ENCODE assay signal across 10 cellular contexts in the genomic region with DNA sequence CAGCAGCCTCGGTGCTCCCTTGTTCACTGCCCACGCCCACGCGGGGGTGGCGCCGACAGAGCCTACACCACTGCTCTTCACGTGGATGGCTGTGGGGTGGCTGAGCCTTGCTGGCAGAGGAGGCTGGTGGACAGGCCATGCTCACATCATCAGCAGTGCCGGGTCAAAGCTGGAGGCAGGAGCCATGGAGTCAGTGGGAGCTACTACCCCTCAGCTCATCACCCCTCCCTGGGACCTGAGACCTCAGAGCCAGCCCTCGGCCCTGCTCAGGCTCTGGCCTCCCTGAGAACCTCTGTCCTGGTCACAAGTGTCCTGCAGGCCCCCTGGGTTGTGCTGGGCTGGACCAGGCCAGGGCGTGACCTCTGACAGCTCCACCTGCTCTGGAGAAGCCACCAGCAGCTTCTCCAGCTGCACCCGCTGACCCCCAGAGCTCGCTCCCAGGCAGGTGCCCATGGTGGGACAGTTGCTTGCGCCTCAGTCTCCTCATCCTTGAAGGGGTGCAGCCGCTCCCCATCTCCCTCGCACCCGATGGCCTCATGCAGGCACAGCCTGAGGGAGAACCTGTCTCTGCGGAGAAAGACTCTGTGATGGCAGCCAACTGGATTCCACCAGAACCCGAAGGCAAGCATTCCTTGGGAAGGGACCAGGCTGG. TPM values are rescaled to one million over a fixed set of nuclear protein-coding genes. Genes with fewer than 3 reads are reported as not detected.
A peak's percentile ranks its signal among the peaks of the same experiment; 100 is the strongest.
DNase-seq lines count a peak whose midpoint lies in the region; ATAC-seq, FAIRE-seq and TF ChIP-seq lines count a peak whose summit lies in the region.
"Not testable (repeated sequence)": the region's sequence is repeated elsewhere in the genome, so short reads cannot be mapped to it uniquely, and the experiment has no call there.
"Had no signal": no experiment of that assay in that cellular context is flagged by ENCODE, and none has a peak within 500 bp of the region (broad histone marks: within the 10 kb centered on the region; RNA-seq: fewer than 3 reads in every experiment).

No MANE protein-coding gene starts in this region.

- 93 to 96% methylated on average over 7 to 18 of the region's 18 CpGs for WGBS in endodermal cell (ENCODE audit: insufficient coverage in 1 of 2, insufficient read length in 1 of 2), 2 experiments
- WGBS in lung, 2 donors, result 91 to 92% methylated on average over 18 of the region's 18 CpGs
- WGBS in spleen, 5 donors, result 76 to 97% (median 89%) methylated on average over 5 to 18 of the region's 18 CpGs

- H3K9me3 Mint-ChIP-seq in endodermal cell, result not testable (repeated sequence)

- not testable (repeated sequence) for H3K27ac Mint-ChIP-seq in endodermal cell

- H3K4me3 ChIP-seq in endodermal cell (ENCODE audit: low read length); left ventricle myocardium inferior; lung; spleen: not testable (repeated sequence)

- not testable (repeated sequence) for H3K9me3 ChIP-seq in endodermal cell (ENCODE audit: control insufficient read depth, low read length); left ventricle myocardium inferior (replicated peaks); lung (ENCODE audit: control insufficient read depth in 2 of 2, insufficient read depth in 1 of 2, low read length in 1 of 2); spleen

- H3K9ac ChIP-seq in endodermal cell (ENCODE audit: extremely low read depth, low read length, poor library complexity, severe bottlenecking), result not testable (repeated sequence)

- not testable (repeated sequence) for TF ChIP-seq POLR2A in spleen (IDR thresholded peaks at IDR 0.05)

- not testable (repeated sequence) for H3K4me1 Mint-ChIP-seq in endodermal cell

- H3K27ac ChIP-seq in endodermal cell (ENCODE audit: low read depth, low read length); lung (ENCODE audit: low read depth in 1 of 2, low read length in 1 of 2); spleen: not testable (repeated sequence)
- peak overlapping the region; percentile 68 for H3K27ac ChIP-seq in left ventricle myocardium inferior (replicated peaks)

- not testable (repeated sequence) for H3K4me3 Mint-ChIP-seq in endodermal cell

- FAIRE-seq in HTR-8/SVneo (lab: Jason Lieb, UNC), result peak; percentile 63

- peaks cover 41% of the 10 kb centered on the region for H3K27me3 Mint-ChIP-seq in endodermal cell (ENCODE audit: insufficient read depth)

- TF ChIP-seq CTCF in GM13977 (IDR thresholded peaks at IDR 0.05; ENCODE audit: extremely low read depth, insufficient read depth, missing control alignments); endodermal cell (conservative IDR thresholded peaks at IDR 0.05); left ventricle myocardium inferior (IDR thresholded peaks at IDR 0.05; ENCODE audit: borderline replicate concordance); lung (IDR thresholded peaks at IDR 0.05; ENCODE audit: control extremely low read depth, extremely low read depth); spleen (IDR thresholded peaks at IDR 0.05 in 8 of 11, conservative IDR thresholded peaks at IDR 0.05 in 3 of 11): not testable (repeated sequence)

- H3K36me3 Mint-ChIP-seq in endodermal cell (ENCODE audit: low read depth), result not testable (repeated sequence)

- H3K36me3 ChIP-seq in endodermal cell (ENCODE audit: control insufficient read depth, insufficient read depth, low read length); left ventricle myocardium inferior; lung (ENCODE audit: control insufficient read depth in 2 of 2, insufficient read depth in 2 of 2, low read length in 2 of 2); spleen: not testable (repeated sequence)

- not testable (repeated sequence) for H3K4me1 ChIP-seq in endodermal cell (ENCODE audit: control insufficient read depth, insufficient read depth, low read length); lung (ENCODE audit: control insufficient read depth in 2 of 2, insufficient read depth in 2 of 2, low read length in 2 of 2); spleen
- peaks cover 35% of the 10 kb centered on the region for H3K4me1 ChIP-seq in left ventricle myocardium inferior

- in situ Hi-C loops in GM13977 (cut with MboI; ENCODE audit: low pct_unique_long_range_greater_than_20kb, low sequenced_read_pairs, unreplicated experiment), result loop anchor here (10.0 kb wide), 1 partner anchor 90 kb away; no protein-coding TSS in a partner anchor

- DNase-seq in 8988T (peak; percentile 64), GM13977 (ENCODE audit: low spot score) (peak; percentile 28), HTR-8/SVneo (ENCODE audit: insufficient read length, low spot score) (peak; percentile 5), endodermal cell (peak; percentile 41), lung (ENCODE audit: low spot score) (peak; percentile 31), spleen (peak; percentile 68)
- peak; percentile 58 for DNase-seq in activated CD8-positive, alpha-beta memory T cell treated with anti-CD3 and anti-CD28 coated beads for 24 hours
- DNase-seq in left ventricle myocardium inferior, result not testable (repeated sequence)

- H3K27me3 ChIP-seq in endodermal cell (ENCODE audit: control insufficient read depth, insufficient read depth, low read length, poor library complexity, severe bottlenecking), result peaks cover 26% of the 10 kb centered on the region
- not testable (repeated sequence) for H3K27me3 ChIP-seq in left ventricle myocardium inferior (ENCODE audit: low read depth); lung (ENCODE audit: control insufficient read depth, insufficient read depth); spleen (replicated peaks in 1 of 7)

- intact Hi-C loops in left ventricle myocardium inferior (cut with micrococcal nuclease); spleen (cut with DNase I; ENCODE audit: low total_unique reads): not testable (repeated sequence)

- ATAC-seq in lung (ENCODE audit: insufficient read depth, low FRiP score), result not testable (repeated sequence)

RNA-seq across cellular contexts. Expression of gene ZDHHC11B, which starts 9.5 kb away (rescaled TPM):
- 1 to 10 TPM in 1 of 2 donors, under 1 TPM in 1; 0.75 to 1.3 TPM for total RNA-seq in endodermal cell
- 2.3 TPM for polyA plus RNA-seq in endodermal cell (2013, experiment 1 of 2)
- 1.9 TPM for polyA plus RNA-seq in endodermal cell (2013, experiment 2 of 2)
- 13.4 TPM for total RNA-seq in left ventricle myocardium inferior
- 10 to 100 TPM in 1 of 2 donors, 1 to 10 TPM in 1; 6.9 to 44.4 TPM for total RNA-seq in lung
- polyA plus RNA-seq in lung, result 1 to 10 TPM; 3.1 to 5.2 TPM
- 10 to 100 TPM in 2 of 7 donors, 1 to 10 TPM in 5; 2.8 to 74.3 (median 6.2) TPM for total RNA-seq in spleen
- polyA plus RNA-seq in spleen, result 1 to 10 TPM in 2 of 3 donors, under 1 TPM in 1; 0.97 to 3.8 (median 1.9) TPM
- total RNA-seq: RPMI7951 had no signal
- polyA plus RNA-seq: CD8-positive, alpha-beta memory T cell had no signal
